Comparison of ENCODE assay signal across 8 cellular contexts in genomic region chr19:912181-913079, GRCh38. TPM values are rescaled to one million over a fixed set of nuclear protein-coding genes. Genes with fewer than 3 reads are reported as not detected.
DNase-seq lines count a peak whose midpoint lies in the region; ATAC-seq and TF ChIP-seq lines count a peak whose summit lies in the region.

No MANE protein-coding gene starts in this region.

- peak overlapping the region; percentile 28 for H3K27ac Mint-ChIP-seq in activated naive CD8-positive, alpha-beta T cell
- H3K27ac Mint-ChIP-seq in stimulated activated naive CD8-positive, alpha-beta T cell treated with anti-CD3 and anti-CD28 coated beads, Interleukin-15, Interleukin-2, amounts not matched to agents 100 ng/mL and 50 ng/mL, for 24 hours, result peak overlapping the region; percentile 36

- TF ChIP-seq CTCF in A673 (conservative IDR thresholded peaks at IDR 0.05; ENCODE audit: low read depth, low read length), result no peak
- no peak for TF ChIP-seq CTCF in HFF-Myc (IDR thresholded peaks at IDR 0.05; ENCODE audit: low read depth, low read length, missing control alignments)

- ATAC-seq in HG03045 (IDR thresholded peaks at IDR 0.05; ENCODE audit: unreplicated experiment), result no peak
- ATAC-seq in HG03378 (IDR thresholded peaks at IDR 0.05; ENCODE audit: unreplicated experiment), result no peak

- H3K4me3 ChIP-seq in A673 (ENCODE audit: low read depth, low read length, poor library complexity, severe bottlenecking) (peak overlapping the region; percentile 89), HFF-Myc (replicated peaks; ENCODE audit: low read depth, low read length) (peak overlapping the region; percentile 64), iPS-18c (ENCODE audit: insufficient read depth, low read depth, low read length) (peak overlapping the region; percentile 65)

- peak overlapping the region; percentile 61 for H3K27ac ChIP-seq in A673 (ENCODE audit: low read depth, low read length, poor library complexity, severe bottlenecking)

- H3K4me1 Mint-ChIP-seq in activated naive CD8-positive, alpha-beta T cell (ENCODE audit: low read depth), result peaks cover 34% of the 10 kb centered on the region
- H3K4me1 Mint-ChIP-seq in stimulated activated naive CD8-positive, alpha-beta T cell treated with anti-CD3 and anti-CD28 coated beads, Interleukin-15, Interleukin-2, amounts not matched to agents 100 ng/mL and 50 ng/mL, for 24 hours (ENCODE audit: low read depth), result peaks cover 36% of the 10 kb centered on the region

- intact Hi-C loops in A673 (cut with micrococcal nuclease; ENCODE audit: unreplicated experiment), result loop anchor here (10.0 kb wide), 1 partner anchor 248 kb away; the partner anchor contains the start of gene RNF126

- BruUV-seq in A673 (replicated peaks; lab: Mats Ljungman, UMichigan), result no TSS peak

- H3K27me3 ChIP-seq in A673 (replicated peaks; ENCODE audit: insufficient read depth, low read depth, low read length, poor library complexity), result peaks cover 5% of the 10 kb centered on the region

- POLR2A ChIA-PET in A673 (lab: Charles Lee; ENCODE audit: low non-redundant PET), result interaction anchor here (0.6 kb wide), 1 partner anchor 69 kb away, joined by 4 read pairs; no protein-coding TSS in a partner anchor

- peaks cover 6% of the 10 kb centered on the region for H3K4me1 ChIP-seq in A673 (ENCODE audit: insufficient read depth, low read length, poor library complexity, severe bottlenecking)

- H3K9me3 Mint-ChIP-seq in activated naive CD8-positive, alpha-beta T cell (ENCODE audit: low read depth), result no peaks in the 10 kb centered on the region
- H3K9me3 Mint-ChIP-seq in stimulated activated naive CD8-positive, alpha-beta T cell treated with anti-CD3 and anti-CD28 coated beads, Interleukin-15, Interleukin-2, amounts not matched to agents 100 ng/mL and 50 ng/mL, for 24 hours, result no peaks in the 10 kb centered on the region

- H3K36me3 ChIP-seq in A673 (ENCODE audit: insufficient read depth, low read length, poor library complexity, severe bottlenecking), result no peaks in the 10 kb centered on the region

- CTCF ChIA-PET in A673 (lab: Charles Lee), result no interaction called here

- DNase-seq in A673 (ENCODE audit: low spot score), result peak; percentile 65
- no peak for DNase-seq in HFF-Myc (ENCODE audit: extremely low read depth, low read depth)
- no peak for DNase-seq in NCI-H345 (lab: John Stamatoyannopoulos, UW)

- peak overlapping the region; percentile 79 for H3K4me3 Mint-ChIP-seq in activated naive CD8-positive, alpha-beta T cell
- H3K4me3 Mint-ChIP-seq in stimulated activated naive CD8-positive, alpha-beta T cell treated with anti-CD3 and anti-CD28 coated beads, Interleukin-15, Interleukin-2, amounts not matched to agents 100 ng/mL and 50 ng/mL, for 24 hours, result peak overlapping the region; percentile 79

- H3K27me3 Mint-ChIP-seq in activated naive CD8-positive, alpha-beta T cell, result no peaks in the 10 kb centered on the region
- no peaks in the 10 kb centered on the region for H3K27me3 Mint-ChIP-seq in stimulated activated naive CD8-positive, alpha-beta T cell treated with anti-CD3 and anti-CD28 coated beads, Interleukin-15, Interleukin-2, amounts not matched to agents 100 ng/mL and 50 ng/mL, for 24 hours

- H3K9me3 ChIP-seq in A673 (ENCODE audit: low read depth, low read length, poor library complexity, severe bottlenecking) (no peaks in the 10 kb centered on the region), iPS-18c (ENCODE audit: control insufficient read depth, insufficient read depth, low read length) (no peaks in the 10 kb centered on the region)

- H3K36me3 Mint-ChIP-seq in activated naive CD8-positive, alpha-beta T cell, result no peaks in the 10 kb centered on the region
- H3K36me3 Mint-ChIP-seq in stimulated activated naive CD8-positive, alpha-beta T cell treated with anti-CD3 and anti-CD28 coated beads, Interleukin-15, Interleukin-2, amounts not matched to agents 100 ng/mL and 50 ng/mL, for 24 hours (ENCODE audit: low read depth), result no peaks in the 10 kb centered on the region

RNA-seq across cellular contexts. Expression of gene R3HDM4, which starts 0.6 kb away (rescaled TPM):
- 39.3 and 45.5 TPM in 2 replicates for total RNA-seq in A673 (2021)

RNA-seq across cellular contexts. Expression of gene KISS1R, which starts 4.7 kb away (rescaled TPM):
- total RNA-seq in A673 (2021), result 0.20 TPM in 1 of 2 replicates, not detected in the other

RNA-seq across cellular contexts. Expression of gene ARID3A, which starts 13.4 kb away (rescaled TPM):
- total RNA-seq in A673 (2021), result 19.6 and 26.3 TPM in 2 replicates

RNA-seq across cellular contexts. Expression of gene RNU6-9, which starts 19.1 kb away (rescaled TPM):
- total RNA-seq in A673 (2021), result not detected in 2 replicates

RNA-seq across cellular contexts. Expression of gene MED16, which starts 19.4 kb away (rescaled TPM):
- 83.0 and 86.3 TPM in 2 replicates for total RNA-seq in A673 (2021)
